Comparison of ENCODE assay signal across 11 cellular contexts in genomic region chr19:38062959-38063786, GRCh38.
A peak's percentile ranks its signal among the peaks of the same experiment; 100 is the strongest.
DNase-seq lines count a peak whose midpoint lies in the region; ATAC-seq and TF ChIP-seq lines count a peak whose summit lies in the region.
"Had no signal": no experiment of that assay in that cellular context is flagged by ENCODE, and none has a peak within 500 bp of the region (broad histone marks: within the 10 kb centered on the region; RNA-seq: fewer than 3 reads in every experiment).

No MANE protein-coding gene starts in this region.

- H3K27ac ChIP-seq in right cardiac atrium (ENCODE audit: low read length), result no peak overlapping the region
- peak overlapping the region; percentile 57 for H3K27ac ChIP-seq in RWPE2 (ENCODE audit: poor library complexity, severe bottlenecking)
- peak overlapping the region; percentile 85 for H3K27ac ChIP-seq in mesenchymal stem cell (ENCODE audit: low read length, poor library complexity, severe bottlenecking)
- H3K27ac ChIP-seq: ovary, SK-N-MC had no signal

- H3K27me3 ChIP-seq in right cardiac atrium (ENCODE audit: control insufficient read depth, insufficient read depth) (no peaks in the 10 kb centered on the region), RWPE2 (ENCODE audit: insufficient read depth, poor library complexity, severe bottlenecking) (no peaks in the 10 kb centered on the region), mesenchymal stem cell (ENCODE audit: control insufficient read depth in 1 of 2, insufficient read depth in 1 of 2, low read length in 2 of 2) (no peaks in the 10 kb centered on the region)
- H3K27me3 ChIP-seq: ovary had no signal

- peaks cover 13% of the 10 kb centered on the region for H3K79me1 ChIP-seq in mesenchymal stem cell (replicated peaks; ENCODE audit: low read length, poor library complexity, severe bottlenecking)

- POLR2A ChIA-PET in HEK293T (lab: Yijun Ruan, JAX), result no interaction called here

- peak overlapping the region; percentile 53 for H4K91ac ChIP-seq in mesenchymal stem cell (ENCODE audit: low read length)

- H2AK5ac ChIP-seq in mesenchymal stem cell (ENCODE audit: low read length, severe bottlenecking), result peak overlapping the region; percentile 44

- no peak for TF ChIP-seq CTCF in RWPE2 (IDR thresholded peaks at IDR 0.05; ENCODE audit: poor library complexity, severe bottlenecking)

- no peak overlapping the region for H3K23ac ChIP-seq in mesenchymal stem cell (ENCODE audit: low read length in 2 of 2)

- CTCF ChIA-PET in HEK293T (lab: Yijun Ruan, JAX), result interaction anchor here (0.6 kb wide), 1 partner anchor 32 kb away, joined by 3 read pairs; no protein-coding TSS in a partner anchor

- intact Hi-C loops in right cardiac atrium (cut with DNase I) (no loop called here), left cardiac atrium (cut with DNase I) (no loop called here)

- H2AFZ ChIP-seq in mesenchymal stem cell (ENCODE audit: low read depth, low read length), result no peak overlapping the region

- peak overlapping the region in 1 of 2 experiments; percentile 77 for H3K4ac ChIP-seq in mesenchymal stem cell (ENCODE audit: low read depth in 1 of 2, low read length in 2 of 2)

- no peak overlapping the region for H3K4me2 ChIP-seq in mesenchymal stem cell (ENCODE audit: low read length, poor library complexity, severe bottlenecking)

- 65% methylated on average over 21 of the region's 21 CpGs for WGBS in right cardiac atrium
- WGBS in mesenchymal stem cell, result 63% methylated on average over 18 of the region's 21 CpGs

- H3K18ac ChIP-seq in mesenchymal stem cell (ENCODE audit: low read depth in 1 of 2, low read length in 2 of 2), result peak overlapping the region; percentile 35 to 80

- H2BK120ac ChIP-seq in mesenchymal stem cell (ENCODE audit: low read depth, low read length), result no peak overlapping the region

- H3K9ac ChIP-seq in mesenchymal stem cell (ENCODE audit: low read length), result no peak overlapping the region

- peak overlapping the region in 1 of 2 experiments; percentile 22 for H3K14ac ChIP-seq in mesenchymal stem cell (ENCODE audit: low read length in 2 of 2)

- H3K4me3 ChIP-seq in right cardiac atrium (ENCODE audit: low read length) (no peak overlapping the region), RWPE2 (ENCODE audit: severe bottlenecking) (no peak overlapping the region), mesenchymal stem cell (ENCODE audit: insufficient read depth in 1 of 2, low read depth in 1 of 2, low read length in 2 of 2) (no peak overlapping the region)
- H3K4me3 ChIP-seq: ovary, SK-N-MC had no signal

- peak overlapping the region; percentile 73 for H4K8ac ChIP-seq in mesenchymal stem cell (ENCODE audit: low read length)

- H3K4me1 ChIP-seq in right cardiac atrium (ENCODE audit: control insufficient read depth, insufficient read depth, low read length) (no peaks in the 10 kb centered on the region), RWPE2 (ENCODE audit: insufficient read depth, poor library complexity, severe bottlenecking) (peaks cover 21% of the 10 kb centered on the region), mesenchymal stem cell (ENCODE audit: control insufficient read depth, insufficient read depth, low read depth, low read length) (peaks cover 44% of the 10 kb centered on the region)

- DNase-seq in right cardiac atrium (no peak), left cardiac atrium (no peak), RWPE2 (ENCODE audit: low spot score) (no peak), mesenchymal stem cell (peak; percentile 31), kidney glomerular epithelial cell (lab: John Stamatoyannopoulos, UW) (no peak), HEK293T (ENCODE audit: extremely low spot score) (no peak)

- H3K36me3 ChIP-seq in RWPE2 (ENCODE audit: low read depth) (peaks cover 3% of the 10 kb centered on the region; the same call in 1 of the 2 replicates), mesenchymal stem cell (ENCODE audit: control insufficient read depth in 1 of 2, insufficient read depth in 2 of 2, low read depth in 1 of 2, low read length in 2 of 2) (peaks cover 0 to 5% of the 10 kb centered on the region in 2 experiments)
- H3K36me3 ChIP-seq: ovary had no signal

- H3K9me3 ChIP-seq in right cardiac atrium (ENCODE audit: control insufficient read depth, low read length) (no peaks in the 10 kb centered on the region), RWPE2 (ENCODE audit: severe bottlenecking) (no peaks in the 10 kb centered on the region), mesenchymal stem cell (ENCODE audit: control insufficient read depth, low read length) (no peaks in the 10 kb centered on the region)
- H3K9me3 ChIP-seq: ovary had no signal

- H2BK5ac ChIP-seq in mesenchymal stem cell (ENCODE audit: low read depth, low read length, poor library complexity, severe bottlenecking), result peak overlapping the region; percentile 92

- H2BK15ac ChIP-seq in mesenchymal stem cell (ENCODE audit: low read depth, poor library complexity, severe bottlenecking), result peak overlapping the region; percentile 26

- H2BK12ac ChIP-seq in mesenchymal stem cell (ENCODE audit: low read length in 2 of 2), result peak overlapping the region in 1 of 2 experiments; percentile 49

- peak; percentile 13 to 31 for ATAC-seq in right cardiac atrium
- no peak for ATAC-seq in left cardiac atrium
- ATAC-seq in RWPE2 (ENCODE audit: low read depth), result no peak
- no peak for ATAC-seq in HG02973 (IDR thresholded peaks at IDR 0.05; ENCODE audit: unreplicated experiment)
- no peak for ATAC-seq in GM21825 (IDR thresholded peaks at IDR 0.05; ENCODE audit: unreplicated experiment)
- ATAC-seq: HCT116 had no signal

TF ChIP-seq in HEK293T, 16 proteins besides CTCF, POLR2A, EP300 and RAD21:
- TF ChIP-seq HDGF (IDR thresholded peaks at IDR 0.05; ENCODE audit: borderline replicate concordance), result no peak

Comparison
In these comparisons a context has a peak if more than half of its experiments do, and no peak if none do; other contexts are left out.
1. ATAC-seq: peak in right cardiac atrium (2 of 2); none in left cardiac atrium (0 of 2), RWPE2 (single experiment), HG02973 (single experiment) and GM21825 (single experiment).